In genomic region chr17:40490289-40490853, GRCh38 we compare ENCODE assay signal across 1 cellular context.
TF ChIP-seq lines count a peak whose summit lies in the region.

No MANE protein-coding gene starts in this region.

TF ChIP-seq in H1, 55 proteins besides CTCF, POLR2A, EP300 and RAD21 (continued from another document):
- no peak for TF ChIP-seq E2F6 (IDR thresholded peaks at IDR 0.05)
- TF ChIP-seq ASH2L (IDR thresholded peaks at IDR 0.05; ENCODE audit: low read length): peak; percentile 65
- no peak for TF ChIP-seq CBX8 (IDR thresholded peaks at IDR 0.05; ENCODE audit: borderline replicate concordance, low read depth, low read length)
- TF ChIP-seq SP4 (IDR thresholded peaks at IDR 0.05; ENCODE audit: low read length): no peak
- no peak for TF ChIP-seq NRF1 (IDR thresholded peaks at IDR 0.05; ENCODE audit: low read depth, low read length)
- TF ChIP-seq CEBPB (IDR thresholded peaks at IDR 0.05; ENCODE audit: low read depth, low read length): peak; percentile 87
TF ChIP-seq in H1: peak in this region for 6.
